8 cellular contexts compared by ENCODE assay signal in genomic region chr12:80937391-80938238, GRCh38. TPM values are rescaled to one million over a fixed set of nuclear protein-coding genes. Genes with fewer than 3 reads are reported as not detected.
DNase-seq lines count a peak whose midpoint lies in the region; ATAC-seq, FAIRE-seq and TF ChIP-seq lines count a peak whose summit lies in the region.

LIN7A (minus strand) TSS chr12:80937934; CDS start chr12:80937722, 212 bp downstream.

- no peak within 1 kb of the TSS for H3K4me3 Mint-ChIP-seq in activated naive CD8-positive, alpha-beta T cell treated with anti-CD3 and anti-CD28 coated beads, Interleukin-2, amount 50 U/mL, for 24 hours

- H3K27ac ChIP-seq in endothelial cell of umbilical vein (ENCODE audit: insufficient read depth, low read depth, low read length) (no peak within 1 kb of the TSS), vagina (peak within 1 kb of the TSS; percentile 96)

- dilution Hi-C loops in endothelial cell of umbilical vein (cut with MboI; ENCODE audit: extremely low pct_ligation_motif_present, low sequenced_read_pairs): no loop called here

- no peak within 1 kb of the TSS for H3K27ac Mint-ChIP-seq in activated naive CD8-positive, alpha-beta T cell treated with anti-CD3 and anti-CD28 coated beads, Interleukin-2, amount 50 U/mL, for 24 hours

- no peaks in the 10 kb centered on the region for H3K36me3 Mint-ChIP-seq in activated naive CD8-positive, alpha-beta T cell treated with anti-CD3 and anti-CD28 coated beads, Interleukin-2, amount 50 U/mL, for 24 hours (ENCODE audit: low read depth)

- H3K9me3 ChIP-seq in endothelial cell of umbilical vein (replicated peaks; ENCODE audit: control insufficient read depth, insufficient read depth, low read length) (no peaks in the 10 kb centered on the region), vagina (no peaks in the 10 kb centered on the region)

- H3K36me3 ChIP-seq in endothelial cell of umbilical vein (ENCODE audit: control insufficient read depth in 2 of 2, extremely low read depth in 1 of 2, insufficient read depth in 2 of 2, low read length in 2 of 2): no peaks in the 10 kb centered on the region
- no peaks in the 10 kb centered on the region for H3K36me3 ChIP-seq in vagina

- TSS peak; percentile 25 for BruUV-seq in endothelial cell of umbilical vein (replicated peaks; lab: Mats Ljungman, UMichigan)

- intact Hi-C loops in endothelial cell of umbilical vein (cut with micrococcal nuclease) (loop anchor here (5.0 kb wide), 3 partner anchors 140 to 320 kb away; partner anchors contain the start of gene ACSS3), vagina (cut with DNase I) (no loop called here)

- H3K4me1 Mint-ChIP-seq in activated naive CD8-positive, alpha-beta T cell treated with anti-CD3 and anti-CD28 coated beads, Interleukin-2, amount 50 U/mL, for 24 hours: no peaks in the 10 kb centered on the region

- H3K9ac ChIP-seq in endothelial cell of umbilical vein (replicated peaks; ENCODE audit: extremely low read depth, insufficient read depth, low read length): peak within 1 kb of the TSS; percentile 28

- TF ChIP-seq POLR2A in endothelial cell of umbilical vein (IDR thresholded peaks at IDR 0.05; ENCODE audit: low read depth, low read length) (no peak), vagina (IDR thresholded peaks at IDR 0.05) (no peak)

- H4K20me1 ChIP-seq in endothelial cell of umbilical vein (replicated peaks; ENCODE audit: control insufficient read depth, extremely low read depth, insufficient read depth, low read length): no peaks in the 10 kb centered on the region

- H3K27me3 Mint-ChIP-seq in activated naive CD8-positive, alpha-beta T cell treated with anti-CD3 and anti-CD28 coated beads, Interleukin-2, amount 50 U/mL, for 24 hours: peaks cover 32% of the 10 kb centered on the region

- DNase-seq in SIG-M5 treated with dmso at 0.1 percent for 504 hours (lab: John Stamatoyannopoulos, UW; ENCODE audit: unreplicated experiment) (peak; percentile 43), SIG-M5 (lab: John Stamatoyannopoulos, UW) (no peak), NCI-H748 (lab: John Stamatoyannopoulos, UW; ENCODE audit: unreplicated experiment) (peak; percentile 89), endothelial cell of umbilical vein (ENCODE audit: low read depth, low spot score) (peak; percentile 38), midbrain (lab: John Stamatoyannopoulos, UW) (peak; percentile 23), vagina (ENCODE audit: extremely low spot score in 2 of 2) (no peak)
- no peak for DNase-seq in activated naive CD8-positive, alpha-beta T cell treated with anti-CD3 and anti-CD28 coated beads, Interleukin-2, amount 50 U/mL, for 24 hours

- peak; percentile 16 for ATAC-seq in HG03039 (IDR thresholded peaks at IDR 0.05; ENCODE audit: unreplicated experiment)
- ATAC-seq in activated naive CD8-positive, alpha-beta T cell treated with anti-CD3 and anti-CD28 coated beads, Interleukin-2, amount 50 U/mL, for 24 hours: no peak

- peak within 1 kb of the TSS; percentile 47 to 68 (median 64) for H3K4me3 ChIP-seq in endothelial cell of umbilical vein (replicated peaks in 1 of 3; ENCODE audit: insufficient read depth in 1 of 3, low read depth in 1 of 3, low read length in 3 of 3)
- peak within 1 kb of the TSS; percentile 57 to 78 for H3K4me3 ChIP-seq in vagina

- H3K4me1 ChIP-seq in endothelial cell of umbilical vein (ENCODE audit: control insufficient read depth, extremely low read depth, insufficient read depth, low read length) (peaks cover 2% of the 10 kb centered on the region), vagina (peaks cover 28% of the 10 kb centered on the region)

- H3K4me2 ChIP-seq in endothelial cell of umbilical vein (ENCODE audit: insufficient read depth, low read length): peak within 1 kb of the TSS; percentile 79

- no peak for TF ChIP-seq CTCF in endothelial cell of umbilical vein (IDR thresholded peaks at IDR 0.05; ENCODE audit: extremely low read depth in 1 of 2, insufficient read depth in 1 of 2, low read depth in 1 of 2, low read length in 2 of 2)
- TF ChIP-seq CTCF in vagina (IDR thresholded peaks at IDR 0.05): no peak

- H2AFZ ChIP-seq in endothelial cell of umbilical vein (ENCODE audit: low read depth, low read length): peak within 1 kb of the TSS; percentile 93

- FAIRE-seq in endothelial cell of umbilical vein (lab: Jason Lieb, UNC): no peak

- CTCF ChIA-PET in endothelial cell of umbilical vein (lab: Charles Lee): interaction anchor here (0.9 to 2.9 kb wide), 6 partner anchors 9 to 320 kb away, joined by 4 to 17 read pairs (median 6); no protein-coding TSS in a partner anchor

- POLR2A ChIA-PET in endothelial cell of umbilical vein (lab: Charles Lee): no interaction called here

- no peaks in the 10 kb centered on the region for H3K79me2 ChIP-seq in endothelial cell of umbilical vein (ENCODE audit: control insufficient read depth, insufficient read depth, low read length)

- H3K9me1 ChIP-seq in endothelial cell of umbilical vein (replicated peaks; ENCODE audit: control insufficient read depth, extremely low read depth, insufficient read depth, low read length): no peaks in the 10 kb centered on the region

- H3K9me3 Mint-ChIP-seq in activated naive CD8-positive, alpha-beta T cell treated with anti-CD3 and anti-CD28 coated beads, Interleukin-2, amount 50 U/mL, for 24 hours: peaks cover 9% of the 10 kb centered on the region

- H3K27me3 ChIP-seq in endothelial cell of umbilical vein (ENCODE audit: control insufficient read depth in 2 of 2, insufficient read depth in 2 of 2, low read length in 2 of 2) (peaks cover 0 to 2% of the 10 kb centered on the region in 2 experiments), vagina (no peaks in the 10 kb centered on the region)

TF ChIP-seq in endothelial cell of umbilical vein, 7 proteins besides CTCF, POLR2A, EP300 and RAD21:
- TF ChIP-seq FOS (IDR thresholded peaks at IDR 0.05; ENCODE audit: borderline replicate concordance, insufficient read depth, low read length) (no peak), MAX (IDR thresholded peaks at IDR 0.05; ENCODE audit: insufficient read depth, insufficient read length) (no peak), POLR2AphosphoS5 (IDR thresholded peaks at IDR 0.05; ENCODE audit: insufficient read depth, low read depth, low read length) (no peak), GATA2 (IDR thresholded peaks at IDR 0.05; ENCODE audit: insufficient read depth, insufficient read length, low read depth, low read length) (no peak), EZH2 (IDR thresholded peaks at IDR 0.05; ENCODE audit: borderline replicate concordance, low read depth, low read length, severe bottlenecking) (no peak), JUN (IDR thresholded peaks at IDR 0.05; ENCODE audit: borderline replicate concordance, insufficient read depth, insufficient read length, low read depth) (no peak), MYC (IDR thresholded peaks at IDR 0.05; ENCODE audit: low read depth, low read length) (no peak)

RNA-seq across cellular contexts. Expression of gene LIN7A, which starts in this region (rescaled TPM):
- total RNA-seq in endothelial cell of umbilical vein (4.1 and 4.3 TPM in 2 replicates), vagina (12.5 TPM)
- polyA plus RNA-seq in endothelial cell of umbilical vein: 0.73 and 1.6 TPM in 2 replicates
- polyA plus RNA-seq in endothelial cell of umbilical vein (2011; cell fraction: cytosol; rRNA removed): 1.4 and 1.7 TPM in 2 replicates
- polyA plus RNA-seq in endothelial cell of umbilical vein (2011; cell fraction: nucleus; rRNA removed): 3.4 and 3.5 TPM in 2 replicates
- 4.1 and 4.3 TPM in 2 replicates for polyA plus RNA-seq in endothelial cell of umbilical vein (2012)
- 4.6 and 5.8 TPM in 2 replicates for polyA minus RNA-seq in endothelial cell of umbilical vein
- polyA minus RNA-seq in endothelial cell of umbilical vein (2011; cell fraction: cytosol; rRNA and poly(A)+ RNA removed): not detected
- 3.5 and 4.3 TPM in 2 replicates for polyA minus RNA-seq in endothelial cell of umbilical vein (2011; cell fraction: nucleus; rRNA and poly(A)+ RNA removed)

Comparison
In these comparisons a context has a peak if more than half of its experiments do, and no peak if none do; other contexts are left out.
1. DNase-seq: peak in SIG-M5 treated with dmso at 0.1 percent for 504 hours (single experiment), NCI-H748 (single experiment), endothelial cell of umbilical vein (single experiment) and midbrain (single experiment); none in SIG-M5 (single experiment), vagina (0 of 2) and activated naive CD8-positive, alpha-beta T cell treated with anti-CD3 and anti-CD28 coated beads, Interleukin-2, amount 50 U/mL, for 24 hours (single experiment).